1 cellular context compared by ENCODE assay signal in genomic region chr19:35123573-35123972, GRCh38.
TF ChIP-seq lines count a peak whose summit lies in the region.

No MANE protein-coding gene starts in this region.

TF ChIP-seq in HEK293, 187 proteins besides CTCF, POLR2A, EP300 and RAD21 (continued from another document):
- TF ChIP-seq ZNF777 (tag by site-specific recombination; IDR thresholded peaks at IDR 0.05; ENCODE audit: borderline replicate concordance) (no peak), ZNF2 (tag by site-specific recombination; IDR thresholded peaks at IDR 0.05) (no peak), ZNF416 (tag by site-specific recombination; IDR thresholded peaks at IDR 0.05) (no peak), HOXA7 (CRISPR knock-in tag; IDR thresholded peaks at IDR 0.05; ENCODE audit: borderline replicate concordance) (0 out of 2 replicates have a peak, but pooled peaks have one; percentile 72), EGR2 (tag by site-specific recombination; IDR thresholded peaks at IDR 0.05; ENCODE audit: low read depth) (no peak), ZNF664 (tag by site-specific recombination; IDR thresholded peaks at IDR 0.05) (no peak), SP7 (tag by site-specific recombination; IDR thresholded peaks at IDR 0.05) (no peak), ZNF37A (tag by site-specific recombination; IDR thresholded peaks at IDR 0.05) (no peak), ZNF324 (tag by site-specific recombination; IDR thresholded peaks at IDR 0.05) (no peak), ZBTB7A (tag by site-specific recombination; IDR thresholded peaks at IDR 0.05; ENCODE audit: low read depth) (no peak), ZNF596 (tag by site-specific recombination; IDR thresholded peaks at IDR 0.05) (no peak)
- TF ChIP-seq, protein P1, sequence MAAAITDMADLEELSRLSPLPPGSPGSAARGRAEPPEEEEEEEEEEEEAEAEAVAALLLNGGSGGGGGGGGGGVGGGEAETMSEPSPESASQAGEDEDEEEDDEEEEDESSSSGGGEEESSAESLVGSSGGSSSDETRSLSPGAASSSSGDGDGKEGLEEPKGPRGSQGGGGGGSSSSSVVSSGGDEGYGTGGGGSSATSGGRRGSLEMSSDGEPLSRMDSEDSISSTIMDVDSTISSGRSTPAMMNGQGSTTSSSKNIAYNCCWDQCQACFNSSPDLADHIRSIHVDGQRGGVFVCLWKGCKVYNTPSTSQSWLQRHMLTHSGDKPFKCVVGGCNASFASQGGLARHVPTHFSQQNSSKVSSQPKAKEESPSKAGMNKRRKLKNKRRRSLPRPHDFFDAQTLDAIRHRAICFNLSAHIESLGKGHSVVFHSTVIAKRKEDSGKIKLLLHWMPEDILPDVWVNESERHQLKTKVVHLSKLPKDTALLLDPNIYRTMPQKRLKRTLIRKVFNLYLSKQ (tag by site-specific recombination; IDR thresholded peaks at IDR 0.05; ENCODE audit: borderline replicate concordance), result no peak
- TF ChIP-seq, protein P2, sequence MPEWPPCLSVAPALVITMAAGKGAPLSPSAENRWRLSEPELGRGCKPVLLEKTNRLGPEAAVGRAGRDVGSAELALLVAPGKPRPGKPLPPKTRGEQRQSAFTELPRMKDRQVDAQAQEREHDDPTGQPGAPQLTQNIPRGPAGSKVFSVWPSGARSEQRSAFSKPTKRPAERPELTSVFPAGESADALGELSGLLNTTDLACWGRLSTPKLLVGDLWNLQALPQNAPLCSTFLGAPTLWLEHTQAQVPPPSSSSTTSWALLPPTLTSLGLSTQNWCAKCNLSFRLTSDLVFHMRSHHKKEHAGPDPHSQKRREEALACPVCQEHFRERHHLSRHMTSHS (tag by site-specific recombination; IDR thresholded peaks at IDR 0.05), result 0 out of 2 replicates have a peak, but pooled peaks have one; percentile 6
